In genomic region chr12:131436922-131437705, GRCh38 we compare ENCODE assay signal across 25 cellular contexts.
DNase-seq lines count a peak whose midpoint lies in the region; ATAC-seq and TF ChIP-seq lines count a peak whose summit lies in the region.
"Had no signal": no experiment of that assay in that cellular context is flagged by ENCODE, and none has a peak within 500 bp of the region (broad histone marks: within the 10 kb centered on the region; RNA-seq: fewer than 3 reads in every experiment).

No MANE protein-coding gene starts in this region.

- H3K4me3 ChIP-seq in GM23338, result no peak overlapping the region
- no peak overlapping the region for H3K4me3 ChIP-seq in spleen
- H3K4me3 ChIP-seq: lung, PC-9, thyroid gland had no signal

- intact Hi-C loops in spleen (cut with DNase I; ENCODE audit: low total_unique reads), result no loop called here

- no peaks in the 10 kb centered on the region for H3K27me3 ChIP-seq in GM23338 (ENCODE audit: insufficient read depth)
- H3K27me3 ChIP-seq in spleen (replicated peaks in 1 of 7), result peaks cover 0 to 32% (median 3%) of the 10 kb centered on the region in 7 donors
- H3K27me3 ChIP-seq: brain microvascular endothelial cell, thyroid gland had no signal

- H3K4me1 ChIP-seq in GM23338 (ENCODE audit: insufficient read depth) (no peaks in the 10 kb centered on the region), spleen (no peaks in the 10 kb centered on the region)
- H3K4me1 ChIP-seq: thyroid gland had no signal

- no peaks in the 10 kb centered on the region for H3K36me3 ChIP-seq in GM23338 (ENCODE audit: insufficient read depth)
- H3K36me3 ChIP-seq in spleen, result no peaks in the 10 kb centered on the region
- H3K36me3 ChIP-seq: brain microvascular endothelial cell, neutrophil, thyroid gland had no signal

- H3K9me2 ChIP-seq in GM23338 (ENCODE audit: insufficient read depth), result no peaks in the 10 kb centered on the region

- H3K79me2 ChIP-seq in GM23338 (replicated peaks; ENCODE audit: insufficient read depth), result no peaks in the 10 kb centered on the region

- H4K20me1 ChIP-seq in GM23338 (replicated peaks; ENCODE audit: insufficient read depth), result no peaks in the 10 kb centered on the region

- no peaks in the 10 kb centered on the region; the same call in 1 of the 3 replicates for H3K9me3 Mint-ChIP-seq in GM23338
- H3K9me3 Mint-ChIP-seq: activated B cell treated with CpG ODN at 0.5 μM for 24 hours; stimulated activated naive CD8-positive, alpha-beta T cell treated with anti-CD3 and anti-CD28 coated beads, Interleukin-15, Interleukin-2, amounts not matched to agents 100 ng/mL and 50 ng/mL, for 24 hours had no signal

- 36 to 50% (median 43%) methylated on average over 10 of the region's 10 CpGs for WGBS in spleen, 5 donors

- peaks cover 5% of the 10 kb centered on the region for H3K27me3 Mint-ChIP-seq in GM23338 (ENCODE audit: insufficient read depth, low read depth, poor library complexity)

- H3K4me2 ChIP-seq in GM23338, result no peak overlapping the region
- H3K4me2 ChIP-seq: PC-9 had no signal

- H3K27ac Mint-ChIP-seq in GM23338, result no peak overlapping the region
- H3K27ac Mint-ChIP-seq: activated B cell treated with CpG ODN at 0.5 μM for 24 hours; stimulated activated naive CD8-positive, alpha-beta T cell treated with anti-CD3 and anti-CD28 coated beads, Interleukin-15, Interleukin-2, amounts not matched to agents 100 ng/mL and 50 ng/mL, for 24 hours had no signal

- DNase-seq in GM23338 (ENCODE audit: low spot score), result peak; percentile 35
- DNase-seq in NCI-H526 (lab: John Stamatoyannopoulos, UW), result peak; percentile 87 to 89
- peak; percentile 53 for DNase-seq in iPS-NIHi11 (ENCODE audit: low spot score)
- DNase-seq in spleen, result peak; percentile 46
- no peak for DNase-seq in nucleus accumbens (lab: John Stamatoyannopoulos, UW)
- no peak for DNase-seq in GM10266 (ENCODE audit: extremely low spot score)
- DNase-seq: activated B cell treated with CpG ODN at 0.5 μM for 24 hours; activated CD4-positive, alpha-beta T cell treated with anti-CD3 and anti-CD28 coated beads, Interleukin-2, amount 50 U/mL, for 48 hours; activated CD8-positive, alpha-beta memory T cell treated with anti-CD3 and anti-CD28 coated beads, Interleukin-2, amount 50 U/mL, for 4 hours; activated naive CD4-positive, alpha-beta T cell treated with anti-CD3 and anti-CD28 coated beads, Interleukin-2, amount 50 U/mL, for 16 hours; amniotic stem cell; brain microvascular endothelial cell; DND-41; KBM-7; kidney glomerular epithelial cell; NCI-H2081 treated with DMSO at 0.1 percent for 48 hours; NCI-H446; PC-9; Right ventricle myocardium superior; thyroid gland had no signal

- peaks cover 5% of the 10 kb centered on the region for H3K4me1 Mint-ChIP-seq in GM23338

- TF ChIP-seq CTCF in GM23338 (conservative IDR thresholded peaks at IDR 0.05; ENCODE audit: low read depth in 2 of 2) (peak; percentile 20 to 35; a peak in 2 of 4 replicates), spleen (IDR thresholded peaks at IDR 0.05 in 8 of 11, conservative IDR thresholded peaks at IDR 0.05 in 3 of 11) (no peak), GM10266 (IDR thresholded peaks at IDR 0.05; ENCODE audit: control insufficient read depth, insufficient read depth, low read depth, missing control alignments) (no peak)

- H3K27ac ChIP-seq in GM23338 (ENCODE audit: low read depth) (no peak overlapping the region), spleen (no peak overlapping the region)
- H3K27ac ChIP-seq: brain microvascular endothelial cell, neutrophil, PC-9, thyroid gland had no signal

- no peak for TF ChIP-seq POLR2A in spleen (IDR thresholded peaks at IDR 0.05)

- peak overlapping the region; percentile 92; the same call in 1 of the 2 replicates for H2AFZ ChIP-seq in GM23338
- H2AFZ ChIP-seq: PC-9 had no signal

- H3K36me3 Mint-ChIP-seq in GM23338 (ENCODE audit: low read depth), result no peaks in the 10 kb centered on the region; the same call in 2 of the 3 replicates

- H3F3A ChIP-seq in GM23338 (replicated peaks; ENCODE audit: low read depth), result no peaks in the 10 kb centered on the region

- ATAC-seq in GM23338 (peak; percentile 47), HG02970 (IDR thresholded peaks at IDR 0.05; ENCODE audit: low FRiP score, unreplicated experiment) (no peak)
- ATAC-seq: HCT116 had no signal

- no peak overlapping the region for H3K4me3 Mint-ChIP-seq in GM23338
- H3K4me3 Mint-ChIP-seq: activated B cell treated with CpG ODN at 0.5 μM for 24 hours; stimulated activated naive CD8-positive, alpha-beta T cell treated with anti-CD3 and anti-CD28 coated beads, Interleukin-15, Interleukin-2, amounts not matched to agents 100 ng/mL and 50 ng/mL, for 24 hours had no signal

- H3K9me3 ChIP-seq in spleen, result no peaks in the 10 kb centered on the region
- H3K9me3 ChIP-seq: neutrophil, thyroid gland had no signal

TF ChIP-seq in GM23338, 12 proteins besides CTCF, POLR2A, EP300 and RAD21 (continues in another document):
- TF ChIP-seq ETS1 (IDR thresholded peaks at IDR 0.05) (no peak), ZNF462 (CRISPR knock-in tag; IDR thresholded peaks at IDR 0.05) (no peak), POLR2AphosphoS5 (IDR thresholded peaks at IDR 0.05; ENCODE audit: low read depth) (no peak)

Comparison
In these comparisons a context has a peak if more than half of its experiments do, and no peak if none do; other contexts are left out.
1. DNase-seq: peak in GM23338 (single experiment), NCI-H526 (2 of 2), iPS-NIHi11 (single experiment) and spleen (single experiment); none in nucleus accumbens (0 of 56) and GM10266 (single experiment).
2. CTCF ChIP-seq: peak in GM23338 (2 of 2); none in spleen (0 of 11) and GM10266 (single experiment).